In the genomic region with DNA sequence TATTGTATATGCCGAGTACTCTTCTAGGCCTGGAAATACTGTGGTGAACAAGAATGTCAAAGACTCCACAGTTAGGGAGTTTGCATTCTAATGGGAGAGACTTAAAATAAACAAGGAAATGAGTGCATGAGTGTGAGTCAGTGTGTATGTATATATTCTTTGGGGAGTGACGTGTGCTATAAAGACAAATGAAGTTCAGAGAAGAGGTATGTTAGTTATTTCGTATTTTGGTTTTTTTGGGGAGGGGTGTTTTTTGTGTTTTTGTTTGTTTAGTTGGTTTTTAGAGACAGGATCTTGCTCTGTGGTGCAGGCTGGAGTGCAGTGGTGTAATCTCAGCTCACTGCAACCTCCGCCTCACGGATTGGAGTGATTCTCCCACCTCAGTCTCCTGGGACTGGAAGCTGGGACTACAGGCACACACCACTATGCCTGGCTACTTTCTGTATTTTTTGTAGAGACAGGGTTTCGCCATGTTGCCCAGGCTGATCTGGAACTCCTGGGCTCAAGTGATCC, we compare ENCODE assay signal across 10 cellular contexts.
A peak's percentile ranks its signal among the peaks of the same experiment; 100 is the strongest.
DNase-seq lines count a peak whose midpoint lies in the region; ATAC-seq, FAIRE-seq and TF ChIP-seq lines count a peak whose summit lies in the region.
"Had no signal": no experiment of that assay in that cellular context is flagged by ENCODE, and none has a peak within 500 bp of the region (broad histone marks: within the 10 kb centered on the region; RNA-seq: fewer than 3 reads in every experiment).

No MANE protein-coding gene starts in this region.

- H3K4me2 ChIP-seq in GM23338, result no peak overlapping the region

- H3K27ac ChIP-seq in GM23338 (ENCODE audit: low read depth) (no peak overlapping the region), SJCRH30 (peak overlapping the region; percentile 34; the same call in 1 of the 2 replicates), small intestine (ENCODE audit: low read depth in 1 of 2, low read length in 1 of 2) (peak overlapping the region in 1 of 2 donors; percentile 91), aorta (ENCODE audit: low read depth in 1 of 2, low read length in 2 of 2) (no peak overlapping the region)

- ATAC-seq in GM23338 (no peak), aorta (ENCODE audit: low FRiP score) (no peak)

- H3K4me3 ChIP-seq in GM23338 (no peak overlapping the region), SJCRH30 (no peak overlapping the region), small intestine (ENCODE audit: low read depth in 1 of 2, low read length in 2 of 2) (no peak overlapping the region), aorta (ENCODE audit: low read length in 2 of 2) (no peak overlapping the region)
- H3K4me3 ChIP-seq: tibial nerve had no signal

- H2AFZ ChIP-seq in GM23338, result no peak overlapping the region

- DNase-seq in GM23338 (ENCODE audit: low spot score) (no peak), SJCRH30 (no peak), fibroblast of peridontal ligament (ENCODE audit: extremely low read depth) (peak; percentile 96), small intestine (peak; percentile 48), Kasumi-1 (lab: John Stamatoyannopoulos, UW) (no peak), immature natural killer cell (no peak), aorta (no peak)
- DNase-seq in activated CD4-positive, CD25-positive, alpha-beta regulatory T cell treated with anti-CD3 and anti-CD28 coated beads, Interleukin-2, amount 50 U/mL, for 72 hours, result no peak
- DNase-seq: activated CD8-positive, alpha-beta memory T cell treated with anti-CD3 and anti-CD28 coated beads for 24 hours had no signal

- H3K79me2 ChIP-seq in GM23338 (replicated peaks; ENCODE audit: insufficient read depth), result no peaks in the 10 kb centered on the region; the same call in 1 of the 2 replicates

- H3K4me1 Mint-ChIP-seq in GM23338 (peaks cover 20% of the 10 kb centered on the region), immature natural killer cell (no peaks in the 10 kb centered on the region)

- H3K36me3 ChIP-seq in GM23338 (ENCODE audit: insufficient read depth) (no peaks in the 10 kb centered on the region), SJCRH30 (no peaks in the 10 kb centered on the region), small intestine (ENCODE audit: control insufficient read depth in 2 of 2, insufficient read depth in 2 of 2, low read length in 2 of 2) (no peaks in the 10 kb centered on the region), aorta (ENCODE audit: control insufficient read depth in 1 of 2, insufficient read depth in 2 of 2, low read length in 1 of 2) (no peaks in the 10 kb centered on the region)
- H3K36me3 ChIP-seq: tibial nerve had no signal

- no peaks in the 10 kb centered on the region for H3K27me3 ChIP-seq in GM23338 (ENCODE audit: insufficient read depth)
- H3K27me3 ChIP-seq in SJCRH30, result no peaks in the 10 kb centered on the region
- H3K27me3 ChIP-seq in small intestine (ENCODE audit: control insufficient read depth in 2 of 2, insufficient read depth in 2 of 2, low read length in 2 of 2), result no peaks in the 10 kb centered on the region
- no peaks in the 10 kb centered on the region for H3K27me3 ChIP-seq in aorta (ENCODE audit: control insufficient read depth in 1 of 2, insufficient read depth in 2 of 2, low read length in 1 of 2)
- H3K27me3 ChIP-seq: tibial nerve had no signal

- H3K27ac Mint-ChIP-seq in GM23338 (peak overlapping the region; percentile 23; the same call in 1 of the 2 replicates), immature natural killer cell (no peak overlapping the region)

- intact Hi-C loops in aorta (cut with DNase I), result loop anchor here in 1 of 2 donors (5.0 kb wide), 1 partner anchor 57 kb away; no protein-coding TSS in a partner anchor

- no peak for FAIRE-seq in small intestine (lab: Jason Lieb, UNC)

- H3K9me3 Mint-ChIP-seq in GM23338, result no peaks in the 10 kb centered on the region
- peaks cover 0 to 2% (median 0%) of the 10 kb centered on the region in 6 donors for H3K9me3 Mint-ChIP-seq in immature natural killer cell

- H3K9me3 ChIP-seq in SJCRH30 (replicated peaks), result no peaks in the 10 kb centered on the region; the same call in 1 of the 2 replicates
- H3K9me3 ChIP-seq in small intestine (ENCODE audit: control insufficient read depth, low read depth), result no peaks in the 10 kb centered on the region
- no peaks in the 10 kb centered on the region for H3K9me3 ChIP-seq in aorta (ENCODE audit: control insufficient read depth, low read length)
- H3K9me3 ChIP-seq: tibial nerve had no signal

- no peaks in the 10 kb centered on the region for H4K20me1 ChIP-seq in GM23338 (replicated peaks; ENCODE audit: insufficient read depth)

- no peaks in the 10 kb centered on the region for H3K36me3 Mint-ChIP-seq in GM23338 (ENCODE audit: low read depth)
- no peaks in the 10 kb centered on the region for H3K36me3 Mint-ChIP-seq in immature natural killer cell

- H3K4me1 ChIP-seq in GM23338 (ENCODE audit: insufficient read depth), result peaks cover 14% of the 10 kb centered on the region
- H3K4me1 ChIP-seq in SJCRH30, result peaks cover 21% of the 10 kb centered on the region
- peaks cover 5 to 23% of the 10 kb centered on the region in 2 donors for H3K4me1 ChIP-seq in small intestine (ENCODE audit: control insufficient read depth in 2 of 2, insufficient read depth in 1 of 2, low read depth in 1 of 2, low read length in 1 of 2)
- peaks cover 2% of the 10 kb centered on the region in 2 donors for H3K4me1 ChIP-seq in aorta (ENCODE audit: control insufficient read depth in 1 of 2, insufficient read depth in 2 of 2, low read length in 2 of 2)

- WGBS in small intestine, 3 donors, result 63 to 72% (median 68%) methylated on average over 6 of the region's 6 CpGs
- 89 to 92% methylated on average over 6 of the region's 6 CpGs for WGBS in aorta, 2 donors

- no peak for TF ChIP-seq CTCF in GM23338 (conservative IDR thresholded peaks at IDR 0.05; ENCODE audit: low read depth in 2 of 2)

- no peaks in the 10 kb centered on the region for H3F3A ChIP-seq in GM23338 (replicated peaks; ENCODE audit: low read depth)

- H3K27me3 Mint-ChIP-seq in GM23338 (ENCODE audit: insufficient read depth, low read depth, poor library complexity) (peaks cover 4% of the 10 kb centered on the region), immature natural killer cell (ENCODE audit: low read depth in 3 of 3) (peaks cover 0 to 4% (median 2%) of the 10 kb centered on the region in 3 donors)

- H3K4me3 Mint-ChIP-seq in GM23338 (no peak overlapping the region), immature natural killer cell (no peak overlapping the region)

- peaks cover 9% of the 10 kb centered on the region for H3K9me2 ChIP-seq in GM23338 (ENCODE audit: insufficient read depth)

TF ChIP-seq in GM23338, 12 proteins besides CTCF, POLR2A, EP300 and RAD21 (continues in another document):
- TF ChIP-seq REST (IDR thresholded peaks at IDR 0.05; ENCODE audit: unreplicated experiment), result no peak
- TF ChIP-seq STAT1 (IDR thresholded peaks at IDR 0.05; ENCODE audit: unreplicated experiment), result no peak
- no peak for TF ChIP-seq JUNB (IDR thresholded peaks at IDR 0.05; ENCODE audit: unreplicated experiment)
- TF ChIP-seq ZNF114 (CRISPR knock-in tag; IDR thresholded peaks at IDR 0.05), result no peak
- no peak for TF ChIP-seq POLR2AphosphoS5 (IDR thresholded peaks at IDR 0.05; ENCODE audit: low read depth)
- no peak for TF ChIP-seq ZNF331 (CRISPR knock-in tag; IDR thresholded peaks at IDR 0.05; ENCODE audit: low read depth)
- no peak for TF ChIP-seq CREB1 (CRISPR knock-in tag; IDR thresholded peaks at IDR 0.05; ENCODE audit: low read depth)
- TF ChIP-seq EZH2 (IDR thresholded peaks at IDR 0.05; ENCODE audit: low read depth, unreplicated experiment), result no peak

Comparison
In these comparisons a context has a peak if more than half of its experiments do, and no peak if none do; other contexts are left out.
1. DNase-seq: peak in fibroblast of peridontal ligament (single experiment) and small intestine (single experiment); none in GM23338 (single experiment), SJCRH30 (0 of 2), Kasumi-1 (0 of 2), immature natural killer cell (0 of 3), activated CD4-positive, CD25-positive, alpha-beta regulatory T cell treated with anti-CD3 and anti-CD28 coated beads, Interleukin-2, amount 50 U/mL, for 72 hours (single experiment) and aorta (0 of 2).